7 cellular contexts compared by ENCODE assay signal in the genomic region with DNA sequence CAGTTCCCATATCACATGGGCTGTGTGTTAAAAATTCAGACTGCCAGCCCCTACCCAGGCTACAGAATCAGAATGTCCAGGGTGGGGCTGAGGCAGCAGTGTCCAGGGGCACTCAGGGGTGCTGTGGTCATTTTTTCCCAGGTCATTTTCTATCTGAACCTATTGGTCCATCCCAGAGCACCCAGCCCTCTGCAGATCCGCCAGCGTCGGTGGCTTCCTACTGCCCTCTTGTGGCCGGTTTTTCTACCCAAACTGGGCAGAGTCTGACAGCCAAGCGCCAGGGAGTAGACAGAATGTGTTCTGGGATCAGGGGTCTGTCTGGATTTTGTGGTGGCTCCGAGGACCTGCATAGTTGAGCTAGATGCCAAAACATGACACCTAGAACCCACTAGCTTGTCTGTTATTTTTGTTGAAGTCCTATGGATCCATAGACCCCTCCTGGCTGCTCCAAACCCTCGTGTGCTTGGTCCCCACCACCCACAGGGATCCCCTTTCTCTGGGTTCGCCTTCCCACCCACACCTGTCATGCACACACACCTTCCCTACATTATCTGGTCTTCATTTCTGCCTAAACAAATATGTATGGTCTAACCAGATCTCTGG. TPM values are rescaled to one million over a fixed set of nuclear protein-coding genes. Genes with fewer than 3 reads are reported as not detected.
A peak's percentile ranks its signal among the peaks of the same experiment; 100 is the strongest.
DNase-seq lines count a peak whose midpoint lies in the region; ATAC-seq and TF ChIP-seq lines count a peak whose summit lies in the region.

No MANE protein-coding gene starts in this region.

- no peak for TF ChIP-seq POLR2A in testis (IDR thresholded peaks at IDR 0.05)

- H3K36me3 ChIP-seq in testis (ENCODE audit: low read depth, missing control alignments): no peaks in the 10 kb centered on the region

- H3K27ac ChIP-seq in testis: no peak overlapping the region

- H3K4me3 ChIP-seq in fibroblast of villous mesenchyme (ENCODE audit: low read depth, low read length) (no peak overlapping the region), testis (no peak overlapping the region)

- intact Hi-C loops in testis (cut with DNase I; ENCODE audit: low total_unique reads): no loop called here

- ATAC-seq in omental fat pad (ENCODE audit: low FRiP score): peak; percentile 68

- H3K4me1 ChIP-seq in testis: peaks cover 17% of the 10 kb centered on the region

- 40 to 41% methylated on average over 8 of the region's 8 CpGs for WGBS in testis, 2 donors

- DNase-seq in HuH-7.5 (ENCODE audit: low spot score) (peak; percentile 57), RKO (ENCODE audit: low spot score) (peak; percentile 51), fibroblast of villous mesenchyme (ENCODE audit: low read depth) (peak; percentile 68), omental fat pad (ENCODE audit: low spot score) (peak; percentile 59), testis (peak; percentile 80)
- DNase-seq in activated T-helper 1 cell treated with anti-CD3 and anti-CD28 coated beads, Interleukin-2, amount 50 U/mL, for 16 hours (ENCODE audit: low read depth in 1 of 2, low spot score in 1 of 2): peak; percentile 16 to 47

- no peaks in the 10 kb centered on the region for H3K9me3 ChIP-seq in testis

- no peaks in the 10 kb centered on the region for H3K27me3 ChIP-seq in testis

- TF ChIP-seq CTCF in GM12873 (IDR thresholded peaks at IDR 0.05; ENCODE audit: insufficient read depth, low read depth, low read length, missing control alignments) (peak; percentile 86), fibroblast of villous mesenchyme (IDR thresholded peaks at IDR 0.05; ENCODE audit: insufficient read depth, low read depth, low read length) (peak; percentile 88), omental fat pad (IDR thresholded peaks at IDR 0.05) (peak in 1 of 3 donors; percentile 3), testis (IDR thresholded peaks at IDR 0.05) (peak in 2 of 3 experiments; percentile 62 to 76)

RNA-seq across cellular contexts. Expression of a gene that starts 34.1 kb away (rescaled TPM):
- total RNA-seq in fibroblast of villous mesenchyme (5.8 and 9.5 TPM in 2 replicates), omental fat pad (10 to 100 TPM in 1 of 4 donors, 1 to 10 TPM in 3; 5.3 to 12.0 (median 7.8) TPM), testis (10 to 100 TPM; 22.8 to 31.6 TPM)
- polyA plus RNA-seq in testis (ENCODE audit: insufficient read depth, low read depth, low replicate concordance): 34.9 TPM
